ENCODE assay signal across 17 cellular contexts in genomic region chr20:49346682-49347081, GRCh38.
DNase-seq lines count a peak whose midpoint lies in the region; ATAC-seq and TF ChIP-seq lines count a peak whose summit lies in the region.
"Had no signal": no experiment of that assay in that cellular context is flagged by ENCODE, and none has a peak within 500 bp of the region (broad histone marks: within the 10 kb centered on the region; RNA-seq: fewer than 3 reads in every experiment).

No MANE protein-coding gene starts in this region.

- no peak overlapping the region for H2AFZ ChIP-seq in neural cell (ENCODE audit: low read depth, low read length)

- H3K27ac Mint-ChIP-seq in chondrocyte (ENCODE audit: unreplicated experiment), result peak overlapping the region; percentile 54
- H3K27ac Mint-ChIP-seq: activated naive CD8-positive, alpha-beta T cell treated with anti-CD3 and anti-CD28 coated beads, Interleukin-2, amount 50 U/mL, for 24 hours; activated T-helper 17 cell treated with anti-CD3 and anti-CD28 coated beads, Interleukin-2, amount 50 U/mL, for 72 hours had no signal

- TF ChIP-seq EP300 in neural cell (conservative IDR thresholded peaks at IDR 0.05; ENCODE audit: poor library complexity, severe bottlenecking), result no peak

- no peaks in the 10 kb centered on the region for H3K9me2 ChIP-seq in neural cell (ENCODE audit: insufficient read depth, low read length)

- no peaks in the 10 kb centered on the region for H3K9me3 ChIP-seq in neural cell (ENCODE audit: low read length)
- H3K9me3 ChIP-seq: pancreas had no signal

- H3F3A ChIP-seq in neural cell (ENCODE audit: insufficient read depth, low read length, poor library complexity, severe bottlenecking), result no peaks in the 10 kb centered on the region

- H3K27me3 Mint-ChIP-seq in chondrocyte (ENCODE audit: low read depth), result no peaks in the 10 kb centered on the region

- no peaks in the 10 kb centered on the region for H3K36me3 Mint-ChIP-seq in chondrocyte (ENCODE audit: low read depth)
- H3K36me3 Mint-ChIP-seq: immature natural killer cell had no signal

- H3K27ac ChIP-seq in neural cell (ENCODE audit: low read length), result peak overlapping the region; percentile 57
- H3K27ac ChIP-seq: pancreas had no signal

- peaks cover 49% of the 10 kb centered on the region for H3K4me1 Mint-ChIP-seq in chondrocyte (ENCODE audit: low read depth)
- H3K4me1 Mint-ChIP-seq: activated T-helper 17 cell treated with anti-CD3 and anti-CD28 coated beads, Interleukin-2, amount 50 U/mL, for 72 hours; immature natural killer cell had no signal

- no peaks in the 10 kb centered on the region for H3K36me3 ChIP-seq in neural cell (ENCODE audit: insufficient read depth, low read length)
- H3K36me3 ChIP-seq: pancreas had no signal

- H3K9me3 Mint-ChIP-seq in chondrocyte (ENCODE audit: low read depth), result no peaks in the 10 kb centered on the region
- H3K9me3 Mint-ChIP-seq: activated naive CD8-positive, alpha-beta T cell treated with anti-CD3 and anti-CD28 coated beads, Interleukin-2, amount 50 U/mL, for 24 hours; activated T-helper 17 cell treated with anti-CD3 and anti-CD28 coated beads, Interleukin-2, amount 50 U/mL, for 72 hours; immature natural killer cell had no signal

- no peak overlapping the region for H3K4me3 Mint-ChIP-seq in chondrocyte (ENCODE audit: unreplicated experiment)
- H3K4me3 Mint-ChIP-seq: activated naive CD8-positive, alpha-beta T cell treated with anti-CD3 and anti-CD28 coated beads, Interleukin-2, amount 50 U/mL, for 24 hours; activated T-helper 17 cell treated with anti-CD3 and anti-CD28 coated beads, Interleukin-2, amount 50 U/mL, for 72 hours; immature natural killer cell had no signal

- TF ChIP-seq RAD21 in neural cell (conservative IDR thresholded peaks at IDR 0.05), result no peak

- peak; percentile 34 for TF ChIP-seq CTCF in chondrocyte (IDR thresholded peaks at IDR 0.05)
- TF ChIP-seq CTCF in neural cell (IDR thresholded peaks at IDR 0.05; ENCODE audit: poor library complexity, severe bottlenecking), result peak; percentile 17

- peak; percentile 27 for DNase-seq in ELR (ENCODE audit: low read depth)
- DNase-seq in NAMALWA (ENCODE audit: low spot score), result peak; percentile 13
- DNase-seq in chondrocyte (ENCODE audit: low spot score), result no peak
- DNase-seq in NCI-H2029 (lab: John Stamatoyannopoulos, UW), result no peak
- DNase-seq in NCI-H2081 (lab: John Stamatoyannopoulos, UW), result no peak
- DNase-seq in activated naive CD4-positive, alpha-beta T cell treated with Interleukin-2 at 50 U/mL for 16 hours, result no peak
- DNase-seq: activated CD4-positive, CD25-positive, alpha-beta regulatory T cell; activated naive CD8-positive, alpha-beta T cell treated with anti-CD3 and anti-CD28 coated beads, Interleukin-2, amount 50 U/mL, for 24 hours; effector CD4-positive, alpha-beta T cell; immature natural killer cell; left ventricle myocardium superior; NCI-H1436 treated with DMSO at 0.1 percent for 48 hours; pancreas; SHP77 treated with DMSO at 0.1 percent for 48 hours had no signal

- no peak overlapping the region for H3K4me3 ChIP-seq in neural cell (ENCODE audit: low read length)
- H3K4me3 ChIP-seq: pancreas had no signal

- H3K4me2 ChIP-seq in neural cell (ENCODE audit: low read length), result no peak overlapping the region

- ATAC-seq in GM21737 (IDR thresholded peaks at IDR 0.05; ENCODE audit: unreplicated experiment), result no peak
- ATAC-seq: activated naive CD8-positive, alpha-beta T cell treated with anti-CD3 and anti-CD28 coated beads, Interleukin-2, amount 50 U/mL, for 24 hours; activated T-helper 17 cell treated with anti-CD3 and anti-CD28 coated beads, Interleukin-2, amount 50 U/mL, for 72 hours; left ventricle myocardium superior; pancreas had no signal

- H3K9ac ChIP-seq in neural cell (ENCODE audit: low read length), result no peak overlapping the region

- H4K20me1 ChIP-seq in neural cell (ENCODE audit: insufficient read depth), result no peaks in the 10 kb centered on the region

- no peaks in the 10 kb centered on the region for H3K27me3 ChIP-seq in neural cell (ENCODE audit: insufficient read depth, low read depth, low read length)
- H3K27me3 ChIP-seq: pancreas had no signal

- no peaks in the 10 kb centered on the region for H3K79me2 ChIP-seq in neural cell (replicated peaks; ENCODE audit: insufficient read depth, low read length)

TF ChIP-seq in neural cell, 6 proteins besides CTCF, POLR2A, EP300 and RAD21:
- no peak for TF ChIP-seq POLR2AphosphoS5 (IDR thresholded peaks at IDR 0.05)
- no peak for TF ChIP-seq SMC3 (conservative IDR thresholded peaks at IDR 0.05; ENCODE audit: poor library complexity)
- no peak for TF ChIP-seq TAF1 (IDR thresholded peaks at IDR 0.05; ENCODE audit: low read depth)
- no peak for TF ChIP-seq MXI1 (conservative IDR thresholded peaks at IDR 0.05; ENCODE audit: poor library complexity, severe bottlenecking)
- TF ChIP-seq EZH2 (IDR thresholded peaks at IDR 0.05; ENCODE audit: borderline replicate concordance, insufficient read depth, low read length, poor library complexity, severe bottlenecking), result no peak
- no peak for TF ChIP-seq REST (IDR thresholded peaks at IDR 0.05; ENCODE audit: borderline replicate concordance)

Comparison
In these comparisons a context has a peak if more than half of its experiments do, and no peak if none do; other contexts are left out.
1. DNase-seq: peak in ELR (single experiment) and NAMALWA (single experiment); none in chondrocyte (single experiment), NCI-H2029 (single experiment), NCI-H2081 (0 of 2) and activated naive CD4-positive, alpha-beta T cell treated with Interleukin-2 at 50 U/mL for 16 hours (single experiment).